14 cellular contexts compared by ENCODE assay signal in genomic region chr5:118592678-118593328, GRCh38.
DNase-seq lines count a peak whose midpoint lies in the region; ATAC-seq and TF ChIP-seq lines count a peak whose summit lies in the region.
"Had no signal": no experiment of that assay in that cellular context is flagged by ENCODE, and none has a peak within 500 bp of the region (broad histone marks: within the 10 kb centered on the region; RNA-seq: fewer than 3 reads in every experiment).

No MANE protein-coding gene starts in this region.

- no peaks in the 10 kb centered on the region for H3K36me3 Mint-ChIP-seq in HFFc6 (ENCODE audit: low read depth)
- no peaks in the 10 kb centered on the region for H3K36me3 Mint-ChIP-seq in stimulated activated effector memory CD8-positive, alpha-beta T cell treated with anti-CD3 and anti-CD28 coated beads, Interleukin-12 subunit alpha, Interleukin-12 subunit beta, amount 100 ng/mL, for 72 hours
- H3K36me3 Mint-ChIP-seq: mesothelial cell of epicardium had no signal

- no peak overlapping the region for H3K9ac ChIP-seq in mammary epithelial cell (ENCODE audit: insufficient read depth, low read length)

- no peak for ATAC-seq in GM21381 (IDR thresholded peaks at IDR 0.05; ENCODE audit: unreplicated experiment)
- no peak for ATAC-seq in stimulated activated effector memory CD8-positive, alpha-beta T cell treated with anti-CD3 and anti-CD28 coated beads, Interleukin-12 subunit alpha, Interleukin-12 subunit beta, amount 100 ng/mL, for 72 hours
- ATAC-seq: activated T-helper 17 cell treated with anti-CD3 and anti-CD28 coated beads, Interleukin-2, amount 50 U/mL, for 72 hours; pancreas had no signal

- CTCF ChIA-PET in mammary epithelial cell (lab: Charles Lee; ENCODE audit: low non-redundant PET) = no interaction called here

- TF ChIP-seq CTCF in HFFc6 (IDR thresholded peaks at IDR 0.05) (0 out of 2 replicates have a peak, but pooled peaks have one; percentile 8), mammary epithelial cell (conservative IDR thresholded peaks at IDR 0.05 in 1 of 2, IDR thresholded peaks at IDR 0.05 in 1 of 2; ENCODE audit: extremely low read depth in 1 of 2, insufficient read depth in 1 of 2, low read depth in 1 of 2, low read length in 2 of 2) (peak; percentile 12 to 22), retinal pigment epithelial cell (conservative IDR thresholded peaks at IDR 0.05; ENCODE audit: low read depth, low read length) (peak; percentile 26)

- no peaks in the 10 kb centered on the region for H4K20me1 ChIP-seq in mammary epithelial cell (ENCODE audit: insufficient read depth, low read length)

- no TSS peak for BruUV-seq in mammary epithelial cell (replicated peaks; lab: Mats Ljungman, UMichigan)

- no peak overlapping the region for H3K4me2 ChIP-seq in mammary epithelial cell (ENCODE audit: insufficient read depth, low read depth, low read length)

- no peaks in the 10 kb centered on the region for H3K4me1 Mint-ChIP-seq in HFFc6 (ENCODE audit: low read depth)
- H3K4me1 Mint-ChIP-seq in stimulated activated effector memory CD8-positive, alpha-beta T cell treated with anti-CD3 and anti-CD28 coated beads, Interleukin-12 subunit alpha, Interleukin-12 subunit beta, amount 100 ng/mL, for 72 hours = no peaks in the 10 kb centered on the region
- H3K4me1 Mint-ChIP-seq: activated T-helper 17 cell treated with anti-CD3 and anti-CD28 coated beads, Interleukin-2, amount 50 U/mL, for 72 hours; mesothelial cell of epicardium had no signal

- intact Hi-C loops in mammary epithelial cell (cut with micrococcal nuclease) = no loop called here

- WGBS in mammary epithelial cell (ENCODE audit: low coverage, missing lambda C conversion rate) = 70% methylated on average over 4 of the region's 4 CpGs

- H3K27ac ChIP-seq in mammary epithelial cell (ENCODE audit: insufficient read depth, low read depth, low read length) = no peak overlapping the region
- H3K27ac ChIP-seq: pancreas had no signal

- no peak overlapping the region for H3K4me3 Mint-ChIP-seq in HFFc6
- H3K4me3 Mint-ChIP-seq in stimulated activated effector memory CD8-positive, alpha-beta T cell treated with anti-CD3 and anti-CD28 coated beads, Interleukin-12 subunit alpha, Interleukin-12 subunit beta, amount 100 ng/mL, for 72 hours = no peak overlapping the region
- H3K4me3 Mint-ChIP-seq: activated T-helper 17 cell treated with anti-CD3 and anti-CD28 coated beads, Interleukin-2, amount 50 U/mL, for 72 hours; mesothelial cell of epicardium had no signal

- no peaks in the 10 kb centered on the region; the same call in 1 of the 2 replicates for H3K27me3 Mint-ChIP-seq in HFFc6 (ENCODE audit: insufficient read depth)
- H3K27me3 Mint-ChIP-seq: activated T-helper 17 cell treated with anti-CD3 and anti-CD28 coated beads, Interleukin-2, amount 50 U/mL, for 72 hours had no signal

- H3K4me1 ChIP-seq in mammary epithelial cell (ENCODE audit: insufficient read depth, low read length) = no peaks in the 10 kb centered on the region
- H3K4me1 ChIP-seq: pancreas had no signal

- no peak overlapping the region for H2AFZ ChIP-seq in mammary epithelial cell (ENCODE audit: low read depth, low read length)

- H3K4me3 ChIP-seq in mammary epithelial cell (replicated peaks in 1 of 3; ENCODE audit: insufficient read depth in 1 of 3, low read depth in 2 of 3, low read length in 3 of 3) = no peak overlapping the region
- no peak overlapping the region for H3K4me3 ChIP-seq in retinal pigment epithelial cell (ENCODE audit: low read length)
- H3K4me3 ChIP-seq: pancreas had no signal

- H3K79me2 ChIP-seq in mammary epithelial cell (ENCODE audit: insufficient read depth, low read length) = no peaks in the 10 kb centered on the region

- no peaks in the 10 kb centered on the region for H3K36me3 ChIP-seq in mammary epithelial cell (ENCODE audit: insufficient read depth, low read length)
- H3K36me3 ChIP-seq: pancreas had no signal

- no peaks in the 10 kb centered on the region for H3K9me3 ChIP-seq in mammary epithelial cell (replicated peaks; ENCODE audit: insufficient read depth, low read length)
- H3K9me3 ChIP-seq: pancreas had no signal

- no peak overlapping the region for H3K27ac Mint-ChIP-seq in HFFc6
- no peak overlapping the region for H3K27ac Mint-ChIP-seq in stimulated activated effector memory CD8-positive, alpha-beta T cell treated with anti-CD3 and anti-CD28 coated beads, Interleukin-12 subunit alpha, Interleukin-12 subunit beta, amount 100 ng/mL, for 72 hours
- H3K27ac Mint-ChIP-seq: activated T-helper 17 cell treated with anti-CD3 and anti-CD28 coated beads, Interleukin-2, amount 50 U/mL, for 72 hours; mesothelial cell of epicardium had no signal

- DNase-seq in NCI-H524 (lab: John Stamatoyannopoulos, UW) (peak; percentile 5 to 62), NCI-H524 treated with DMSO at 0.1 percent for 48 hours (lab: John Stamatoyannopoulos, UW) (no peak), HFFc6 (no peak), mammary epithelial cell (no peak), retinal pigment epithelial cell (ENCODE audit: low read depth) (no peak), NCI-H1930 (lab: John Stamatoyannopoulos, UW) (no peak)
- DNase-seq in stimulated activated effector memory CD8-positive, alpha-beta T cell treated with anti-CD3 and anti-CD28 coated beads, Interleukin-12 subunit alpha, Interleukin-12 subunit beta, amount 100 ng/mL, for 72 hours (ENCODE audit: low spot score in 2 of 2) = no peak
- DNase-seq: amygdala, NCI-H446 treated with DMSO at 0.1 percent for 48 hours, pancreas, Right ventricle myocardium superior had no signal

- no peaks in the 10 kb centered on the region for H3K27me3 ChIP-seq in mammary epithelial cell (ENCODE audit: insufficient read depth, low read length)
- H3K27me3 ChIP-seq: pancreas had no signal

- dilution Hi-C loops in mammary epithelial cell (cut with HindIII; ENCODE audit: low sequenced_read_pairs) = no loop called here

- H3K9me3 Mint-ChIP-seq in HFFc6 = peaks cover 3% of the 10 kb centered on the region; the same call in 1 of the 2 replicates
- H3K9me3 Mint-ChIP-seq in stimulated activated effector memory CD8-positive, alpha-beta T cell treated with anti-CD3 and anti-CD28 coated beads, Interleukin-12 subunit alpha, Interleukin-12 subunit beta, amount 100 ng/mL, for 72 hours = peaks cover 3% of the 10 kb centered on the region
- H3K9me3 Mint-ChIP-seq: activated T-helper 17 cell treated with anti-CD3 and anti-CD28 coated beads, Interleukin-2, amount 50 U/mL, for 72 hours; mesothelial cell of epicardium had no signal

- in situ Hi-C loops in mammary epithelial cell (cut with MboI; ENCODE audit: low sequenced_read_pairs in 2 of 2) = no loop called here

Comparison
In these comparisons a context has a peak if more than half of its experiments do, and no peak if none do; other contexts are left out.
1. DNase-seq: peak in NCI-H524 (2 of 2); none in NCI-H524 treated with DMSO at 0.1 percent for 48 hours (single experiment), HFFc6 (single experiment), mammary epithelial cell (single experiment), retinal pigment epithelial cell (single experiment), stimulated activated effector memory CD8-positive, alpha-beta T cell treated with anti-CD3 and anti-CD28 coated beads, Interleukin-12 subunit alpha, Interleukin-12 subunit beta, amount 100 ng/mL, for 72 hours (0 of 2) and NCI-H1930 (0 of 2).
2. Peak in every context shown above with its lines, with median percentiles within 50 percentile points of each other: CTCF ChIP-seq.